In genomic region chr6:31922942-31923341, GRCh38 we compare ENCODE assay signal across 12 cellular contexts.
DNase-seq lines count a peak whose midpoint lies in the region; ATAC-seq and TF ChIP-seq lines count a peak whose summit lies in the region.
"Had no signal": no experiment of that assay in that cellular context is flagged by ENCODE, and none has a peak within 500 bp of the region (broad histone marks: within the 10 kb centered on the region; RNA-seq: fewer than 3 reads in every experiment).

No MANE protein-coding gene starts in this region.

- H3K27ac Mint-ChIP-seq in memory B cell, result no peak overlapping the region
- H3K27ac Mint-ChIP-seq in nephron progenitor cell, result no peak overlapping the region

- H3K36me3 Mint-ChIP-seq in memory B cell (no peaks in the 10 kb centered on the region), nephron progenitor cell (ENCODE audit: low read depth) (no peaks in the 10 kb centered on the region)

- ATAC-seq in memory B cell (ENCODE audit: low read depth), result peak; percentile 41
- no peak for ATAC-seq in HG02852 (IDR thresholded peaks at IDR 0.05; ENCODE audit: unreplicated experiment)

- H3K9me3 Mint-ChIP-seq in memory B cell (no peaks in the 10 kb centered on the region), nephron progenitor cell (no peaks in the 10 kb centered on the region)

- in situ Hi-C loops in GM13976 (cut with MboI; ENCODE audit: low sequenced_read_pairs, unreplicated experiment), result no loop called here

- H3K4me3 Mint-ChIP-seq in memory B cell (no peak overlapping the region), nephron progenitor cell (no peak overlapping the region)

- TF ChIP-seq CTCF in GM13976 (IDR thresholded peaks at IDR 0.05; ENCODE audit: borderline replicate concordance, control extremely low read depth, extremely low read depth, insufficient read depth, missing control alignments), result peak; percentile 11
- TF ChIP-seq CTCF in nephron progenitor cell (IDR thresholded peaks at IDR 0.05), result no peak

- H3K27me3 Mint-ChIP-seq in memory B cell (peaks cover 2% of the 10 kb centered on the region), nephron progenitor cell (ENCODE audit: low read depth, poor library complexity) (peaks cover 7% of the 10 kb centered on the region)

- H3K4me1 Mint-ChIP-seq in memory B cell (no peaks in the 10 kb centered on the region), nephron progenitor cell (peaks cover 8% of the 10 kb centered on the region)

- DNase-seq in DMS53 (lab: John Stamatoyannopoulos, UW) (peak; percentile 33), DMS53 treated with DMSO at 0.1 percent for 48 hours (lab: John Stamatoyannopoulos, UW; ENCODE audit: unreplicated experiment) (no peak), GM13976 (ENCODE audit: low spot score) (no peak), memory B cell (ENCODE audit: low spot score in 2 of 2) (no peak), SHP77 treated with DMSO at 0.1 percent for 48 hours (lab: John Stamatoyannopoulos, UW) (no peak), nephron progenitor cell (no peak)
- peak; percentile 48 for DNase-seq in activated CD4-positive, alpha-beta T cell treated with anti-CD3 and anti-CD28 coated beads for 48 hours
- DNase-seq: 8988T, hypothalamus, NCI-H1417 treated with DMSO at 0.1 percent for 48 hours, pancreas had no signal

Comparison
In these comparisons a context has a peak if more than half of its experiments do, and no peak if none do; other contexts are left out.
1. DNase-seq: peak in DMS53 (single experiment) and activated CD4-positive, alpha-beta T cell treated with anti-CD3 and anti-CD28 coated beads for 48 hours (single experiment); none in DMS53 treated with DMSO at 0.1 percent for 48 hours (single experiment), GM13976 (single experiment), memory B cell (0 of 2), SHP77 treated with DMSO at 0.1 percent for 48 hours (single experiment) and nephron progenitor cell (single experiment).